1 cellular context compared by ENCODE assay signal in the genomic region with DNA sequence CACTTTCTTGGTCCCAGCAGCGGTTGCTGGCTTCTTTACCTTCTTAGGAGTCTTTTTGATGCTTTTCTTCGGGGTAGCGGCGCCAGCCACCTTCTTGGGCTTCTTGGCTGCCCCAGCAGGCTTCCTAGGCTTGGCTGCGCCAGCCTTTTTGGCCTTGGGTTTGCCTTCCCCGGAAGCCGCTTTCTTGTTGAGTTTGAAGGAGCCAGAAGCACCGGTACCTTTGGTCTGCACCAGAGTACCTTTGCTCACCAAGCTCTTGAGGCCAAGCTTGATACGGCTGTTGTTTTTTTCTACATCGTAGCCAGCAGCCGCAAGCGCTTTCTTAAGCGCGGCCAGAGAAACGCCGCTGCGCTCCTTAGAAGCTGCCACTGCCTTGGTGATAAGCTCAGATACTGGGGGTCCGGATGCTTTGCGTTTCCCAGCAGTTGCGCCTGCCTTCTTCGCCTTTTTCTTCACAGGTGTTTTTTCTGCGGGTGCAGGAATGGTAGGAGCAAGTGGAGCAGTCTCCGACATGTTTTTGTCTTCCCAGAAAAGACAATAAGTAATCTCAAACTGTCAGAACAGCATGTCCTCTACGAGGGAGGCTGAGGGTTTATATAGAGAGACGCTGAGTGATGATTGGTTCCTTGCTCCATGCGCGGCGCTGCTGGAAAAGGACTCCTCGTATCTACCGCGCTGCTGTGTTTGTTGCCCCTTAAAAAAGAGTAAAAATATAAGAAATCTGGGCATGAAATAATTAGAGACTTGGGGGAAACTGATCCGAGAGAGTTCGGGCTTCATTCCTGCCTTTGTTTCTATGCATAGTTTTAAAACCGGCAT.
TF ChIP-seq lines count a peak whose summit lies in the region.

No MANE protein-coding gene starts in this region.

TF ChIP-seq in WTC11, 78 proteins besides CTCF, POLR2A, EP300 and RAD21 (continued from another document):
- TF ChIP-seq, protein P1, sequence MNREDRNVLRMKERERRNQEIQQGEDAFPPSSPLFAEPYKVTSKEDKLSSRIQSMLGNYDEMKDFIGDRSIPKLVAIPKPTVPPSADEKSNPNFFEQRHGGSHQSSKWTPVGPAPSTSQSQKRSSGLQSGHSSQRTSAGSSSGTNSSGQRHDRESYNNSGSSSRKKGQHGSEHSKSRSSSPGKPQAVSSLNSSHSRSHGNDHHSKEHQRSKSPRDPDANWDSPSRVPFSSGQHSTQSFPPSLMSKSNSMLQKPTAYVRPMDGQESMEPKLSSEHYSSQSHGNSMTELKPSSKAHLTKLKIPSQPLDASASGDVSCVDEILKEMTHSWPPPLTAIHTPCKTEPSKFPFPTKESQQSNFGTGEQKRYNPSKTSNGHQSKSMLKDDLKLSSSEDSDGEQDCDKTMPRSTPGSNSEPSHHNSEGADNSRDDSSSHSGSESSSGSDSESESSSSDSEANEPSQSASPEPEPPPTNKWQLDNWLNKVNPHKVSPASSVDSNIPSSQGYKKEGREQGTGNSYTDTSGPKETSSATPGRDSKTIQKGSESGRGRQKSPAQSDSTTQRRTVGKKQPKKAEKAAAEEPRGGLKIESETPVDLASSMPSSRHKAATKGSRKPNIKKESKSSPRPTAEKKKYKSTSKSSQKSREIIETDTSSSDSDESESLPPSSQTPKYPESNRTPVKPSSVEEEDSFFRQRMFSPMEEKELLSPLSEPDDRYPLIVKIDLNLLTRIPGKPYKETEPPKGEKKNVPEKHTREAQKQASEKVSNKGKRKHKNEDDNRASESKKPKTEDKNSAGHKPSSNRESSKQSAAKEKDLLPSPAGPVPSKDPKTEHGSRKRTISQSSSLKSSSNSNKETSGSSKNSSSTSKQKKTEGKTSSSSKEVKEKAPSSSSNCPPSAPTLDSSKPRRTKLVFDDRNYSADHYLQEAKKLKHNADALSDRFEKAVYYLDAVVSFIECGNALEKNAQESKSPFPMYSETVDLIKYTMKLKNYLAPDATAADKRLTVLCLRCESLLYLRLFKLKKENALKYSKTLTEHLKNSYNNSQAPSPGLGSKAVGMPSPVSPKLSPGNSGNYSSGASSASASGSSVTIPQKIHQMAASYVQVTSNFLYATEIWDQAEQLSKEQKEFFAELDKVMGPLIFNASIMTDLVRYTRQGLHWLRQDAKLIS (CRISPR knock-in tag; IDR thresholded peaks at IDR 0.05; ENCODE audit: borderline replicate concordance), result peak; percentile 49; the same call in 1 of the 2 replicates
- TF ChIP-seq, protein P2, sequence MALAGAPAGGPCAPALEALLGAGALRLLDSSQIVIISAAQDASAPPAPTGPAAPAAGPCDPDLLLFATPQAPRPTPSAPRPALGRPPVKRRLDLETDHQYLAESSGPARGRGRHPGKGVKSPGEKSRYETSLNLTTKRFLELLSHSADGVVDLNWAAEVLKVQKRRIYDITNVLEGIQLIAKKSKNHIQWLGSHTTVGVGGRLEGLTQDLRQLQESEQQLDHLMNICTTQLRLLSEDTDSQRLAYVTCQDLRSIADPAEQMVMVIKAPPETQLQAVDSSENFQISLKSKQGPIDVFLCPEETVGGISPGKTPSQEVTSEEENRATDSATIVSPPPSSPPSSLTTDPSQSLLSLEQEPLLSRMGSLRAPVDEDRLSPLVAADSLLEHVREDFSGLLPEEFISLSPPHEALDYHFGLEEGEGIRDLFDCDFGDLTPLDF (CRISPR knock-in tag; IDR thresholded peaks at IDR 0.05), result no peak
TF ChIP-seq in WTC11: peak in this region for 21.
